In genomic region chr11:64123102-64123434, GRCh38 we compare ENCODE assay signal across 1 cellular context.
TF ChIP-seq lines count a peak whose summit lies in the region.

No MANE protein-coding gene starts in this region.

TF ChIP-seq in HepG2, 621 proteins besides CTCF, POLR2A, EP300 and RAD21 (continued from another document):
- TF ChIP-seq, protein P1, sequence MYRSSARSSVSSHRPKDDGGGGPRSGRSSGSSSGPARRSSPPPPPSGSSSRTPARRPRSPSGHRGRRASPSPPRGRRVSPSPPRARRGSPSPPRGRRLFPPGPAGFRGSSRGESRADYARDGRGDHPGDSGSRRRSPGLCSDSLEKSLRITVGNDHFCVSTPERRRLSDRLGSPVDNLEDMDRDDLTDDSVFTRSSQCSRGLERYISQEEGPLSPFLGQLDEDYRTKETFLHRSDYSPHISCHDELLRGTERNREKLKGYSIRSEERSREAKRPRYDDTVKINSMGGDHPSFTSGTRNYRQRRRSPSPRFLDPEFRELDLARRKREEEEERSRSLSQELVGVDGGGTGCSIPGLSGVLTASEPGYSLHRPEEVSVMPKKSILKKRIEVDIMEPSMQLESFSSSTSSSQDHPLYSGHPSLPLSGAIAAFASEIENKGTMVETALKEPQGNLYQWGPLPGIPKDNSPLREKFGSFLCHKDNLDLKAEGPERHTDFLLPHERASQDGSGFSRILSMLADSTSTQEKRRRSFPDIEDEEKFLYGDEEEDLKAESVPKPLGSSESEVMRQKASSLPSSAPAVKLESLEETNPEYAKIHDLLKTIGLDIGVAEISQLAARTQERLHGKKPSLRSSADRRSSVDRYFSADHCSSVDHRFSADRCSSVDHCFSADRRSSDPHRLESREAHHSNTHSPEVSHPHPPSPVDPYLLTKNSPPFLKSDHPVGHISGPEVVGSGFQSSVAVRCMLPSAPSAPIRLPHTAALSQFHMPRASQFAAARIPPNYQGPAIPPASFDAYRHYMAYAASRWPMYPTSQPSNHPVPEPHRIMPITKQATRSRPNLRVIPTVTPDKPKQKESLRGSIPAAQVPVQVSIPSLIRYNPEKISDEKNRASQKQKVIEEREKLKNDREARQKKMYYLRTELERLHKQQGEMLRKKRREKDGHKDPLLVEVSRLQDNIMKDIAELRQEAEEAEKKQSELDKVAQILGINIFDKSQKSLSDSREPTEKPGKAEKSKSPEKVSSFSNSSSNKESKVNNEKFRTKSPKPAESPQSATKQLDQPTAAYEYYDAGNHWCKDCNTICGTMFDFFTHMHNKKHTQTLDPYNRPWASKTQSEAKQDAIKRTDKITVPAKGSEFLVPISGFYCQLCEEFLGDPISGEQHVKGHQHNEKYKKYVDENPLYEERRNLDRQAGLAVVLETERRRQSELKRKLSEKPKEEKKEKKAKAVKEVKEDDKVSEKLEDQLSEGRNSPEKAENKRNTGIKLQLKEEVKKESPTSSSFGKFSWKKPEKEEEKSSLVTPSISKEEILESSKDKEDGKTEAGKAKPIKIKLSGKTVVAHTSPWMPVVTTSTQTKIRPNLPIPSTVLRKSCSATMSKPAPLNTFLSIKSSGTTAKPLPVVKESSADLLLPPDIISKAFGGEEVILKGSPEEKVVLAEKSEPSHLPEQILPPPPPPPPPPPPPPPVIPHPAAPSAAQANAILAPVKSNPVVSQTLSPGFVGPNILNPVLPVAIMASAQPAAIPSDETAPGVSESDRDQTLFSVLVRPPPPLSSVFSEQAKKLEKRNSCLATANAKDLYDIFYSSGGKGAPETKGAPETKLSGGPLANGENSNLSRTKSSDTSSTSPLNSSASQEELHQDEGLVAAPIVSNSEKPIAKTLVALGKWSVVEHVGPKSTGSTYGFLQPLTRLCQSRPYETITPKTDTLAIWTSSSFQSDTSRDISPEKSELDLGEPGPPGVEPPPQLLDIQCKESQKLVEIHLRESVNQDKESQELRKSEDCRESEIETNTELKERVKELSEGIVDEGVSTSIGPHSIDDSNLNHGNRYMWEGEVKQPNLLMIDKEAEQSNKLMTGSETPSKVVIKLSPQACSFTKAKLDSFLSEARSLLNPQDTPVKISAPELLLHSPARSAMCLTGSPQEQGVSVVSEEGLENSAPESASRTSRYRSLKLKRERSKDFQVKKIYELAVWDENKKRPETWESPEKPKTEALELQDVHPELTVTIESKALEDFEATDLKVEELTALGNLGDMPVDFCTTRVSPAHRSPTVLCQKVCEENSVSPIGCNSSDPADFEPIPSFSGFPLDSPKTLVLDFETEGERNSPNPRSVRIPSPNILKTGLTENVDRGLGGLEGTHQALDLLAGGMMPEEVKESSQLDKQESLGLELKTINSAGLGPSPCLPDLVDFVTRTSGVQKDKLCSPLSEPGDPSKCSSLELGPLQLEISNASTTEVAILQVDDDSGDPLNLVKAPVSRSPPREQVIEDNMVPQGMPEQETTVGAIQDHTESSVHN (CRISPR knock-in tag; IDR thresholded peaks at IDR 0.05): no peak
- TF ChIP-seq, protein P2, sequence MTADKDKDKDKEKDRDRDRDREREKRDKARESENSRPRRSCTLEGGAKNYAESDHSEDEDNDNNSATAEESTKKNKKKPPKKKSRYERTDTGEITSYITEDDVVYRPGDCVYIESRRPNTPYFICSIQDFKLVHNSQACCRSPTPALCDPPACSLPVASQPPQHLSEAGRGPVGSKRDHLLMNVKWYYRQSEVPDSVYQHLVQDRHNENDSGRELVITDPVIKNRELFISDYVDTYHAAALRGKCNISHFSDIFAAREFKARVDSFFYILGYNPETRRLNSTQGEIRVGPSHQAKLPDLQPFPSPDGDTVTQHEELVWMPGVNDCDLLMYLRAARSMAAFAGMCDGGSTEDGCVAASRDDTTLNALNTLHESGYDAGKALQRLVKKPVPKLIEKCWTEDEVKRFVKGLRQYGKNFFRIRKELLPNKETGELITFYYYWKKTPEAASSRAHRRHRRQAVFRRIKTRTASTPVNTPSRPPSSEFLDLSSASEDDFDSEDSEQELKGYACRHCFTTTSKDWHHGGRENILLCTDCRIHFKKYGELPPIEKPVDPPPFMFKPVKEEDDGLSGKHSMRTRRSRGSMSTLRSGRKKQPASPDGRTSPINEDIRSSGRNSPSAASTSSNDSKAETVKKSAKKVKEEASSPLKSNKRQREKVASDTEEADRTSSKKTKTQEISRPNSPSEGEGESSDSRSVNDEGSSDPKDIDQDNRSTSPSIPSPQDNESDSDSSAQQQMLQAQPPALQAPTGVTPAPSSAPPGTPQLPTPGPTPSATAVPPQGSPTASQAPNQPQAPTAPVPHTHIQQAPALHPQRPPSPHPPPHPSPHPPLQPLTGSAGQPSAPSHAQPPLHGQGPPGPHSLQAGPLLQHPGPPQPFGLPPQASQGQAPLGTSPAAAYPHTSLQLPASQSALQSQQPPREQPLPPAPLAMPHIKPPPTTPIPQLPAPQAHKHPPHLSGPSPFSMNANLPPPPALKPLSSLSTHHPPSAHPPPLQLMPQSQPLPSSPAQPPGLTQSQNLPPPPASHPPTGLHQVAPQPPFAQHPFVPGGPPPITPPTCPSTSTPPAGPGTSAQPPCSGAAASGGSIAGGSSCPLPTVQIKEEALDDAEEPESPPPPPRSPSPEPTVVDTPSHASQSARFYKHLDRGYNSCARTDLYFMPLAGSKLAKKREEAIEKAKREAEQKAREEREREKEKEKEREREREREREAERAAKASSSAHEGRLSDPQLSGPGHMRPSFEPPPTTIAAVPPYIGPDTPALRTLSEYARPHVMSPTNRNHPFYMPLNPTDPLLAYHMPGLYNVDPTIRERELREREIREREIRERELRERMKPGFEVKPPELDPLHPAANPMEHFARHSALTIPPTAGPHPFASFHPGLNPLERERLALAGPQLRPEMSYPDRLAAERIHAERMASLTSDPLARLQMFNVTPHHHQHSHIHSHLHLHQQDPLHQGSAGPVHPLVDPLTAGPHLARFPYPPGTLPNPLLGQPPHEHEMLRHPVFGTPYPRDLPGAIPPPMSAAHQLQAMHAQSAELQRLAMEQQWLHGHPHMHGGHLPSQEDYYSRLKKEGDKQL (CRISPR knock-in tag; IDR thresholded peaks at IDR 0.05; ENCODE audit: low read depth): no peak
- TF ChIP-seq SPEN (CRISPR knock-in tag; IDR thresholded peaks at IDR 0.05; ENCODE audit: low read depth) (no peak), ZNF761 (CRISPR knock-in tag; conservative IDR thresholded peaks at IDR 0.05) (no peak), XRCC5 (optimal IDR thresholded peaks at IDR 0.05; ENCODE audit: low read length) (no peak), ZNF451 (CRISPR knock-in tag; IDR thresholded peaks at IDR 0.05) (no peak), ZC3H4 (CRISPR knock-in tag; IDR thresholded peaks at IDR 0.05; ENCODE audit: borderline replicate concordance) (no peak), PAWR (CRISPR knock-in tag; IDR thresholded peaks at IDR 0.05; ENCODE audit: borderline replicate concordance) (no peak), NFKB2 (CRISPR knock-in tag; IDR thresholded peaks at IDR 0.05; ENCODE audit: borderline replicate concordance) (no peak), TP53 (CRISPR knock-in tag; conservative IDR thresholded peaks at IDR 0.05) (no peak), ZNF792 (CRISPR knock-in tag; IDR thresholded peaks at IDR 0.05) (no peak), TERF1 (CRISPR knock-in tag; IDR thresholded peaks at IDR 0.05) (no peak), KLF13 (CRISPR knock-in tag; IDR thresholded peaks at IDR 0.05) (no peak), RXRB (CRISPR knock-in tag; IDR thresholded peaks at IDR 0.05; ENCODE audit: borderline replicate concordance) (no peak)
- TF ChIP-seq, protein P3, sequence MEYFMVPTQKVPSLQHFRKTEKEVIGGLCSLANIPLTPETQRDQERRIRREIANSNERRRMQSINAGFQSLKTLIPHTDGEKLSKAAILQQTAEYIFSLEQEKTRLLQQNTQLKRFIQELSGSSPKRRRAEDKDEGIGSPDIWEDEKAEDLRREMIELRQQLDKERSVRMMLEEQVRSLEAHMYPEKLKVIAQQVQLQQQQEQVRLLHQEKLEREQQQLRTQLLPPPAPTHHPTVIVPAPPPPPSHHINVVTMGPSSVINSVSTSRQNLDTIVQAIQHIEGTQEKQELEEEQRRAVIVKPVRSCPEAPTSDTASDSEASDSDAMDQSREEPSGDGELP (IDR thresholded peaks at IDR 0.05; ENCODE audit: borderline replicate concordance, low read depth): no peak
- TF ChIP-seq, protein P4, sequence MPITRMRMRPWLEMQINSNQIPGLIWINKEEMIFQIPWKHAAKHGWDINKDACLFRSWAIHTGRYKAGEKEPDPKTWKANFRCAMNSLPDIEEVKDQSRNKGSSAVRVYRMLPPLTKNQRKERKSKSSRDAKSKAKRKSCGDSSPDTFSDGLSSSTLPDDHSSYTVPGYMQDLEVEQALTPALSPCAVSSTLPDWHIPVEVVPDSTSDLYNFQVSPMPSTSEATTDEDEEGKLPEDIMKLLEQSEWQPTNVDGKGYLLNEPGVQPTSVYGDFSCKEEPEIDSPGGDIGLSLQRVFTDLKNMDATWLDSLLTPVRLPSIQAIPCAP (CRISPR knock-in tag; IDR thresholded peaks at IDR 0.05; ENCODE audit: low read depth): no peak
TF ChIP-seq in HepG2: peak in this region for 0.
